In genomic region chr2:120460511-120460910, GRCh38 we compare ENCODE assay signal across 20 cellular contexts.
DNase-seq lines count a peak whose midpoint lies in the region; ATAC-seq and TF ChIP-seq lines count a peak whose summit lies in the region.
"Had no signal": no experiment of that assay in that cellular context is flagged by ENCODE, and none has a peak within 500 bp of the region (broad histone marks: within the 10 kb centered on the region; RNA-seq: fewer than 3 reads in every experiment).

No MANE protein-coding gene starts in this region.

- H3K27me3 Mint-ChIP-seq in stimulated activated naive CD8-positive, alpha-beta T cell treated with anti-CD3 and anti-CD28 coated beads, Interleukin-15, amount 100 ng/mL, for 72 hours, result no peaks in the 10 kb centered on the region
- H3K27me3 Mint-ChIP-seq: B cell had no signal

- no peak for DNase-seq in stimulated activated naive CD8-positive, alpha-beta T cell treated with anti-CD3 and anti-CD28 coated beads, Interleukin-15, amount 100 ng/mL, for 72 hours
- DNase-seq in stimulated activated naive CD8-positive, alpha-beta T cell treated with anti-CD3 and anti-CD28 coated beads, Interleukin-15, Interleukin-2, amounts not matched to agents 100 U/mL and 50 U/mL, for 24 hours, result no peak
- DNase-seq in omental fat pad (ENCODE audit: low spot score) (peak; percentile 11), aorta (peak; percentile 6 to 63), NCI-H510A treated with DMSO at 0.1 percent for 48 hours (lab: John Stamatoyannopoulos, UW) (no peak), thyroid gland (no peak)
- no peak for DNase-seq in stimulated activated effector memory CD8-positive, alpha-beta T cell treated with anti-CD3 and anti-CD28 coated beads, Interleukin-12 subunit alpha, Interleukin-12 subunit beta, amount 100 ng/mL, for 72 hours (ENCODE audit: low spot score in 2 of 2)
- DNase-seq: Caco-2; CD4-positive, CD25-positive, alpha-beta regulatory T cell; CD8-positive, alpha-beta T cell; DMS153; DND-41; H9 had no signal

- H3K27ac ChIP-seq in aorta (ENCODE audit: low read depth in 1 of 2, low read length in 2 of 2), result no peak overlapping the region
- H3K27ac ChIP-seq in thyroid gland, result no peak overlapping the region
- H3K27ac ChIP-seq: 22Rv1, BLaER1, C4-2B had no signal

- no peak for TF ChIP-seq CTCF in omental fat pad (IDR thresholded peaks at IDR 0.05)
- TF ChIP-seq CTCF in thyroid gland (IDR thresholded peaks at IDR 0.05), result no peak

- H3K36me3 Mint-ChIP-seq in stimulated activated effector memory CD8-positive, alpha-beta T cell treated with anti-CD3 and anti-CD28 coated beads, Interleukin-12 subunit alpha, Interleukin-12 subunit beta, amount 100 ng/mL, for 72 hours, result no peaks in the 10 kb centered on the region
- H3K36me3 Mint-ChIP-seq: CD4-positive, CD25-positive, alpha-beta regulatory T cell; CD8-positive, alpha-beta T cell had no signal

- no peak overlapping the region for H3K27ac Mint-ChIP-seq in stimulated activated naive CD8-positive, alpha-beta T cell treated with anti-CD3 and anti-CD28 coated beads, Interleukin-15, amount 100 ng/mL, for 72 hours
- no peak overlapping the region for H3K27ac Mint-ChIP-seq in stimulated activated effector memory CD8-positive, alpha-beta T cell treated with anti-CD3 and anti-CD28 coated beads, Interleukin-12 subunit alpha, Interleukin-12 subunit beta, amount 100 ng/mL, for 72 hours
- H3K27ac Mint-ChIP-seq: B cell; CD4-positive, CD25-positive, alpha-beta regulatory T cell; CD8-positive, alpha-beta T cell; GM23338; H9 had no signal

- H3K9me3 Mint-ChIP-seq in stimulated activated naive CD8-positive, alpha-beta T cell treated with anti-CD3 and anti-CD28 coated beads, Interleukin-15, amount 100 ng/mL, for 72 hours, result peaks cover 19 to 29% of the 10 kb centered on the region in 2 donors
- H3K9me3 Mint-ChIP-seq in stimulated activated effector memory CD8-positive, alpha-beta T cell treated with anti-CD3 and anti-CD28 coated beads, Interleukin-12 subunit alpha, Interleukin-12 subunit beta, amount 100 ng/mL, for 72 hours, result peaks cover 11% of the 10 kb centered on the region

- H3K27me3 ChIP-seq in aorta (ENCODE audit: control insufficient read depth in 1 of 2, insufficient read depth in 2 of 2, low read length in 1 of 2) (no peaks in the 10 kb centered on the region), thyroid gland (no peaks in the 10 kb centered on the region)
- H3K27me3 ChIP-seq: BLaER1 had no signal

- peak; percentile 37 for ATAC-seq in stimulated activated naive CD8-positive, alpha-beta T cell treated with anti-CD3 and anti-CD28 coated beads, Interleukin-15, amount 100 ng/mL, for 72 hours
- ATAC-seq in stimulated activated naive CD8-positive, alpha-beta T cell treated with anti-CD3 and anti-CD28 coated beads, Interleukin-15, Interleukin-2, amounts not matched to agents 100 U/mL and 50 U/mL, for 24 hours, result no peak
- no peak for ATAC-seq in omental fat pad (ENCODE audit: low FRiP score)
- ATAC-seq in stimulated activated effector memory CD8-positive, alpha-beta T cell treated with anti-CD3 and anti-CD28 coated beads, Interleukin-12 subunit alpha, Interleukin-12 subunit beta, amount 100 ng/mL, for 72 hours, result peak; percentile 9
- no peak for ATAC-seq in aorta (ENCODE audit: low FRiP score)
- no peak for ATAC-seq in HG02884 (IDR thresholded peaks at IDR 0.05; ENCODE audit: unreplicated experiment)
- ATAC-seq: CD8-positive, alpha-beta T cell; GM23338; HCT116 had no signal

- WGBS in aorta, 2 donors, result 95 to 97% methylated on average over 8 of the region's 8 CpGs
- WGBS in thyroid gland, 2 donors, result 88 to 93% methylated on average over 8 of the region's 8 CpGs

- H3K4me1 Mint-ChIP-seq in stimulated activated naive CD8-positive, alpha-beta T cell treated with anti-CD3 and anti-CD28 coated beads, Interleukin-15, amount 100 ng/mL, for 72 hours, result no peaks in the 10 kb centered on the region
- no peaks in the 10 kb centered on the region for H3K4me1 Mint-ChIP-seq in stimulated activated effector memory CD8-positive, alpha-beta T cell treated with anti-CD3 and anti-CD28 coated beads, Interleukin-12 subunit alpha, Interleukin-12 subunit beta, amount 100 ng/mL, for 72 hours
- H3K4me1 Mint-ChIP-seq: B cell; CD4-positive, CD25-positive, alpha-beta regulatory T cell; GM23338 had no signal

- H3K4me3 ChIP-seq in aorta (ENCODE audit: low read length in 2 of 2) (no peak overlapping the region), thyroid gland (replicated peaks in 1 of 3) (no peak overlapping the region)
- H3K4me3 ChIP-seq: BLaER1, GM23338 had no signal

- H3K9me3 ChIP-seq in aorta (ENCODE audit: control insufficient read depth, low read length) (peaks cover 6% of the 10 kb centered on the region), thyroid gland (no peaks in the 10 kb centered on the region)

- intact Hi-C loops in aorta (cut with DNase I), result no loop called here
- intact Hi-C loops in thyroid gland (cut with DNase I), result no loop called here

- TF ChIP-seq POLR2A in thyroid gland (IDR thresholded peaks at IDR 0.05), result no peak

- H3K36me3 ChIP-seq in aorta (ENCODE audit: control insufficient read depth in 1 of 2, insufficient read depth in 2 of 2, low read length in 1 of 2) (no peaks in the 10 kb centered on the region), thyroid gland (no peaks in the 10 kb centered on the region)
- H3K36me3 ChIP-seq: BLaER1 had no signal

- H3K4me1 ChIP-seq in aorta (ENCODE audit: control insufficient read depth in 1 of 2, insufficient read depth in 2 of 2, low read length in 2 of 2) (no peaks in the 10 kb centered on the region), thyroid gland (no peaks in the 10 kb centered on the region)
- H3K4me1 ChIP-seq: BLaER1 had no signal

- no peak overlapping the region for H3K4me3 Mint-ChIP-seq in stimulated activated naive CD8-positive, alpha-beta T cell treated with anti-CD3 and anti-CD28 coated beads, Interleukin-15, amount 100 ng/mL, for 72 hours
- no peak overlapping the region for H3K4me3 Mint-ChIP-seq in stimulated activated effector memory CD8-positive, alpha-beta T cell treated with anti-CD3 and anti-CD28 coated beads, Interleukin-12 subunit alpha, Interleukin-12 subunit beta, amount 100 ng/mL, for 72 hours
- H3K4me3 Mint-ChIP-seq: B cell; CD4-positive, CD25-positive, alpha-beta regulatory T cell; CD8-positive, alpha-beta T cell; GM23338; H9 had no signal

Comparison
In these comparisons a context has a peak if more than half of its experiments do, and no peak if none do; other contexts are left out.
1. ATAC-seq: peak in stimulated activated naive CD8-positive, alpha-beta T cell treated with anti-CD3 and anti-CD28 coated beads, Interleukin-15, amount 100 ng/mL, for 72 hours (single experiment) and stimulated activated effector memory CD8-positive, alpha-beta T cell treated with anti-CD3 and anti-CD28 coated beads, Interleukin-12 subunit alpha, Interleukin-12 subunit beta, amount 100 ng/mL, for 72 hours (single experiment); none in stimulated activated naive CD8-positive, alpha-beta T cell treated with anti-CD3 and anti-CD28 coated beads, Interleukin-15, Interleukin-2, amounts not matched to agents 100 U/mL and 50 U/mL, for 24 hours (single experiment), omental fat pad (single experiment), aorta (single experiment) and HG02884 (single experiment).
2. DNase-seq: peak in omental fat pad (single experiment) and aorta (2 of 2); none in stimulated activated naive CD8-positive, alpha-beta T cell treated with anti-CD3 and anti-CD28 coated beads, Interleukin-15, amount 100 ng/mL, for 72 hours (0 of 2), stimulated activated naive CD8-positive, alpha-beta T cell treated with anti-CD3 and anti-CD28 coated beads, Interleukin-15, Interleukin-2, amounts not matched to agents 100 U/mL and 50 U/mL, for 24 hours (single experiment), stimulated activated effector memory CD8-positive, alpha-beta T cell treated with anti-CD3 and anti-CD28 coated beads, Interleukin-12 subunit alpha, Interleukin-12 subunit beta, amount 100 ng/mL, for 72 hours (0 of 2), NCI-H510A treated with DMSO at 0.1 percent for 48 hours (single experiment) and thyroid gland (0 of 2).